In genomic region chr1:69930396-69930795, GRCh38 we compare ENCODE assay signal across 23 cellular contexts.
"Had no signal": no experiment of that assay in that cellular context is flagged by ENCODE, and none has a peak within 500 bp of the region (broad histone marks: within the 10 kb centered on the region; RNA-seq: fewer than 3 reads in every experiment).

No MANE protein-coding gene starts in this region.

- H3K27me3 ChIP-seq: dorsolateral prefrontal cortex, esophagus squamous epithelium, gastrocnemius medialis, heart right ventricle had no signal

- H3K27ac ChIP-seq: coronary artery, dorsolateral prefrontal cortex, esophagus squamous epithelium, gastrocnemius medialis, heart right ventricle, lower lobe of right lung had no signal

- H3K9me3 ChIP-seq: esophagus squamous epithelium, gastrocnemius medialis, lower lobe of right lung had no signal

- H3K4me1 ChIP-seq: esophagus squamous epithelium, gastrocnemius medialis, heart right ventricle, lower lobe of right lung had no signal

- H3K4me3 ChIP-seq: coronary artery, dorsolateral prefrontal cortex, esophagus squamous epithelium, gastrocnemius medialis, heart right ventricle, lower lobe of right lung had no signal

- ATAC-seq: gastrocnemius medialis; heart right ventricle; left colon; left lobe of liver; left ventricle myocardium superior; lower lobe of right lung; naive thymus-derived CD4-positive, alpha-beta T cell; natural killer cell had no signal

- H3K36me3 ChIP-seq: esophagus squamous epithelium, gastrocnemius medialis, heart right ventricle, lower lobe of right lung had no signal

- DNase-seq: dermis blood vessel endothelial cell; dorsolateral prefrontal cortex; effector CD4-positive, alpha-beta T cell; effector memory CD4-positive, alpha-beta T cell; esophagus squamous epithelium; foreskin melanocyte; gastrocnemius medialis; glutamatergic neuron; head of caudate nucleus; heart right ventricle; hippocampal formation; islet precursor cell; kidney; kidney glomerular epithelial cell; left colon; left ventricle myocardium superior; lower lobe of right lung; mesendoderm; midbrain; naive thymus-derived CD4-positive, alpha-beta T cell; natural killer cell had no signal
